8 cellular contexts compared by ENCODE assay signal in the genomic region with DNA sequence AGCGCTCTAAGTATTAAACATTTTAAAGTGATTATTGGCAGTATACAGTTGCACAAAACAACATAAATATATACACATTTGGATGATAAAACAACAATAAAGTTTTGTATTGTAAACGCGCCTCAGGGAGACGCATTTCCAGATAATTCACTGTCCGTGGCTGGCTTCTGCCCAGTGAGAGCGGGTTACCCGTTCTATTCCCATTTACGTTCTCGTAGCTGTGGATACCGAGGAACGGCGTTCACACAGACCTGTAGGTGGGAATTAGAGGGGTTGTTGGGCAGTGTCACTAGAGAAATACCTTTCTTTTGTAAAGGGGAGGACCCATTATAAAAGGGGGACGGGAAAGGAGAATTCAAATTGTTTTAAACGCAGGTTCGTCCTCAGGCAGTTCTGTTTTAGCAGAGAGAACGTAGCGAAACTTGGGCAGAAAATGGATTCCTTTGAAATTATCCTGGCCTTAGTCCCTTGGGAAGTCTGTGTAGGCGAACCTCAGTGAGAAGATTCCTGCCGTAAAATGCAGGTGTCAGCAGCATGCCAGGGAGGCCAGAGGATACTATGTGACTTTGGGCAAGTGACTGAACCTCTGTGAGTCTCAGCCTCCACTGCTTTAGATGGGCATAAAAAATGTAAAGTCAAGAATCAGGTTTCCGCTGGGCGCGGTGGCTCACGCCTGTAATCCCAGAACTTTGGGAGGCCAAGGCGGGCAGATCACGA. TPM values are rescaled to one million over a fixed set of nuclear protein-coding genes. Genes with fewer than 3 reads are reported as not detected.
DNase-seq lines count a peak whose midpoint lies in the region.

No MANE protein-coding gene starts in this region.

- H3K4me1 ChIP-seq in iPS-15b (ENCODE audit: control insufficient read depth, insufficient read depth, low read length) (peaks cover 2% of the 10 kb centered on the region), stomach smooth muscle (ENCODE audit: control insufficient read depth, insufficient read depth, low read length) (peaks cover 13% of the 10 kb centered on the region)

- H3K9me3 ChIP-seq in iPS-15b (ENCODE audit: control insufficient read depth, insufficient read depth, low read length) (no peaks in the 10 kb centered on the region), stomach smooth muscle (ENCODE audit: control insufficient read depth in 2 of 2, low read length in 2 of 2) (no peaks in the 10 kb centered on the region)

- peak overlapping the region; percentile 87 for H3K27ac Mint-ChIP-seq in activated T-helper 1 cell treated with anti-CD3 and anti-CD28 coated beads, Interleukin-12 subunit alpha, Interleukin-12 subunit beta, Interleukin-2, Interleukin-4 antibody, amounts not matched to agents 30 ng/mL and 10 ng/mL and 1 ng/mL, durations not matched to agents 14 hours and 24 hours and 36 hours

- peaks cover 40% of the 10 kb centered on the region for H3K4me1 Mint-ChIP-seq in activated T-helper 1 cell treated with anti-CD3 and anti-CD28 coated beads, Interleukin-12 subunit alpha, Interleukin-12 subunit beta, Interleukin-2, Interleukin-4 antibody, amounts not matched to agents 30 ng/mL and 10 ng/mL and 1 ng/mL, durations not matched to agents 14 hours and 24 hours and 36 hours (ENCODE audit: low read depth)

- peak overlapping the region; percentile 92 for H3K4me3 Mint-ChIP-seq in activated T-helper 1 cell treated with anti-CD3 and anti-CD28 coated beads, Interleukin-12 subunit alpha, Interleukin-12 subunit beta, Interleukin-2, Interleukin-4 antibody, amounts not matched to agents 30 ng/mL and 10 ng/mL and 1 ng/mL, durations not matched to agents 14 hours and 24 hours and 36 hours

- peak overlapping the region; percentile 88 for H3K27ac ChIP-seq in stomach smooth muscle (ENCODE audit: low read length)

- H3K9me3 Mint-ChIP-seq in activated T-helper 1 cell treated with anti-CD3 and anti-CD28 coated beads, Interleukin-12 subunit alpha, Interleukin-12 subunit beta, Interleukin-2, Interleukin-4 antibody, amounts not matched to agents 30 ng/mL and 10 ng/mL and 1 ng/mL, durations not matched to agents 14 hours and 24 hours and 36 hours, result no peaks in the 10 kb centered on the region

- H3K36me3 Mint-ChIP-seq in activated T-helper 1 cell treated with anti-CD3 and anti-CD28 coated beads, Interleukin-12 subunit alpha, Interleukin-12 subunit beta, Interleukin-2, Interleukin-4 antibody, amounts not matched to agents 30 ng/mL and 10 ng/mL and 1 ng/mL, durations not matched to agents 14 hours and 24 hours and 36 hours (ENCODE audit: low read depth), result no peaks in the 10 kb centered on the region

- peak; percentile 5 for DNase-seq in NCI-H748 (lab: John Stamatoyannopoulos, UW; ENCODE audit: unreplicated experiment)
- no peak for DNase-seq in NCI-H748 treated with DMSO at 0.1 percent for 48 hours (lab: John Stamatoyannopoulos, UW)
- no peak for DNase-seq in activated T-helper 1 cell treated with anti-CD3 and anti-CD28 coated beads, Interleukin-12 subunit alpha, Interleukin-12 subunit beta, Interleukin-2, Interleukin-4 antibody, amounts not matched to agents 30 ng/mL and 10 ng/mL and 1 ng/mL, durations not matched to agents 14 hours and 24 hours and 36 hours (ENCODE audit: low spot score)
- no peak for DNase-seq in NCI-H524 (lab: John Stamatoyannopoulos, UW)
- no peak for DNase-seq in cerebellar nuclear complex (lab: John Stamatoyannopoulos, UW)
- no peak for DNase-seq in cerebellar cortex (ENCODE audit: low spot score)

- intact Hi-C loops in activated T-helper 1 cell treated with anti-CD3 and anti-CD28 coated beads, Interleukin-12 subunit alpha, Interleukin-12 subunit beta, Interleukin-2, Interleukin-4 antibody, amounts not matched to agents 30 ng/mL and 10 ng/mL and 1 ng/mL, durations not matched to agents 14 hours and 24 hours and 36 hours (cut with micrococcal nuclease), result loop anchor here (1.0 to 5.0 kb wide), 5 partner anchors 27 to 319 kb away; a partner anchor contains a TSS

- H3K36me3 ChIP-seq in iPS-15b (ENCODE audit: control insufficient read depth, insufficient read depth, low read length) (peaks cover 8% of the 10 kb centered on the region), stomach smooth muscle (ENCODE audit: control insufficient read depth in 2 of 2, insufficient read depth in 2 of 2, low read length in 2 of 2) (no peaks in the 10 kb centered on the region)

- H3K9ac ChIP-seq in iPS-15b (ENCODE audit: low read depth, low read length), result peak overlapping the region; percentile 72
- peak overlapping the region; percentile 94 to 99 for H3K9ac ChIP-seq in stomach smooth muscle (ENCODE audit: low read length in 2 of 2)

- peak overlapping the region; percentile 90 for H3K4me3 ChIP-seq in iPS-15b (ENCODE audit: low read depth, low read length)
- H3K4me3 ChIP-seq in stomach smooth muscle (ENCODE audit: low read length in 2 of 2), result peak overlapping the region; percentile 96

- H3K27me3 Mint-ChIP-seq in activated T-helper 1 cell treated with anti-CD3 and anti-CD28 coated beads, Interleukin-12 subunit alpha, Interleukin-12 subunit beta, Interleukin-2, Interleukin-4 antibody, amounts not matched to agents 30 ng/mL and 10 ng/mL and 1 ng/mL, durations not matched to agents 14 hours and 24 hours and 36 hours (ENCODE audit: insufficient read depth), result no peaks in the 10 kb centered on the region

- no peaks in the 10 kb centered on the region for H3K27me3 ChIP-seq in iPS-15b (ENCODE audit: control insufficient read depth, insufficient read depth, low read length)
- no peaks in the 10 kb centered on the region for H3K27me3 ChIP-seq in stomach smooth muscle (ENCODE audit: control insufficient read depth in 1 of 2, insufficient read depth in 2 of 2, low read length in 2 of 2)

RNA-seq across cellular contexts. Expression of a gene that starts 0.8 kb away (rescaled TPM):
- 45.4 and 46.3 TPM in 2 replicates for total RNA-seq in activated T-helper 1 cell treated with anti-CD3 and anti-CD28 coated beads, Interleukin-12 subunit alpha, Interleukin-12 subunit beta, Interleukin-2, Interleukin-4 antibody, amounts not matched to agents 30 ng/mL and 10 ng/mL and 1 ng/mL, durations not matched to agents 14 hours and 24 hours and 36 hours

RNA-seq across cellular contexts. Expression of a gene that starts 36.5 kb away (rescaled TPM):
- total RNA-seq in activated T-helper 1 cell treated with anti-CD3 and anti-CD28 coated beads, Interleukin-12 subunit alpha, Interleukin-12 subunit beta, Interleukin-2, Interleukin-4 antibody, amounts not matched to agents 30 ng/mL and 10 ng/mL and 1 ng/mL, durations not matched to agents 14 hours and 24 hours and 36 hours, result not detected in 2 replicates

RNA-seq across cellular contexts. Expression of a gene that starts 40.0 kb away (rescaled TPM):
- 24.3 and 29.4 TPM in 2 replicates for total RNA-seq in activated T-helper 1 cell treated with anti-CD3 and anti-CD28 coated beads, Interleukin-12 subunit alpha, Interleukin-12 subunit beta, Interleukin-2, Interleukin-4 antibody, amounts not matched to agents 30 ng/mL and 10 ng/mL and 1 ng/mL, durations not matched to agents 14 hours and 24 hours and 36 hours

RNA-seq across cellular contexts. Expression of a gene that starts 40.4 kb away (rescaled TPM):
- total RNA-seq in activated T-helper 1 cell treated with anti-CD3 and anti-CD28 coated beads, Interleukin-12 subunit alpha, Interleukin-12 subunit beta, Interleukin-2, Interleukin-4 antibody, amounts not matched to agents 30 ng/mL and 10 ng/mL and 1 ng/mL, durations not matched to agents 14 hours and 24 hours and 36 hours, result 444 and 450 TPM in 2 replicates

RNA-seq across cellular contexts. Expression of a gene that starts 54.7 kb away (rescaled TPM):
- total RNA-seq in activated T-helper 1 cell treated with anti-CD3 and anti-CD28 coated beads, Interleukin-12 subunit alpha, Interleukin-12 subunit beta, Interleukin-2, Interleukin-4 antibody, amounts not matched to agents 30 ng/mL and 10 ng/mL and 1 ng/mL, durations not matched to agents 14 hours and 24 hours and 36 hours, result 27.0 and 31.6 TPM in 2 replicates
